ENCODE assay signal across 20 cellular contexts in genomic region chr19:46691104-46691503, GRCh38. TPM values are rescaled to one million over a fixed set of nuclear protein-coding genes. Genes with fewer than 3 reads are reported as not detected.
DNase-seq lines count a peak whose midpoint lies in the region; ATAC-seq, FAIRE-seq and TF ChIP-seq lines count a peak whose summit lies in the region.
"Had no signal": no experiment of that assay in that cellular context is flagged by ENCODE, and none has a peak within 500 bp of the region (broad histone marks: within the 10 kb centered on the region; RNA-seq: fewer than 3 reads in every experiment).

No MANE protein-coding gene starts in this region.

- in situ Hi-C loops in K562 (cut with MboI), result no loop called here

- no peaks in the 10 kb centered on the region for H3K9me3 ChIP-seq in CD4-positive, alpha-beta memory T cell (ENCODE audit: control insufficient read depth in 1 of 2, low read length in 2 of 2)
- no peaks in the 10 kb centered on the region for H3K9me3 ChIP-seq in K562 (replicated peaks; ENCODE audit: control insufficient read depth, insufficient read depth, low read depth, low read length)

- no peak overlapping the region for H3K27ac ChIP-seq in CD4-positive, alpha-beta memory T cell (ENCODE audit: low read depth, low read length)
- no peak overlapping the region for H3K27ac ChIP-seq in K562 (ENCODE audit: extremely low read depth, low read depth, low read length)
- H3K27ac ChIP-seq: C4-2B had no signal

- DNase-seq in activated CD4-positive, alpha-beta T cell treated with anti-CD3 and anti-CD28 coated beads, Interleukin-2, amount 10 ng/mL, durations not matched to agents 24 days and 14 days, result no peak
- DNase-seq in activated CD4-positive, alpha-beta T cell treated with anti-CD3 and anti-CD28 coated beads for 36 hours, result no peak
- no peak for DNase-seq in CD4-positive, alpha-beta memory T cell
- DNase-seq in K562 (ENCODE audit: extremely low read depth in 1 of 4, low spot score in 3 of 4), result peak in 1 of 4 experiments; percentile 44
- DNase-seq in stimulated activated effector memory CD8-positive, alpha-beta T cell treated with anti-CD3 and anti-CD28 coated beads, Interleukin-12 subunit alpha, Interleukin-12 subunit beta, amount 100 ng/mL, for 72 hours (ENCODE audit: low spot score in 2 of 2), result no peak
- DNase-seq in hepatic stellate cell (ENCODE audit: low spot score), result no peak
- DNase-seq in iPS-NIHi7 (ENCODE audit: extremely low spot score), result no peak
- DNase-seq: 8988T, DMS53, GF-D8, NCI-H1105, NCI-H2029 treated with DMSO at 0.1 percent for 48 hours, NCI-H226, NCI-H510A treated with DMSO at 0.1 percent for 48 hours, NCI-H748 treated with DMSO at 0.1 percent for 48 hours had no signal

- no peak overlapping the region for H3K4me3 Mint-ChIP-seq in activated CD4-positive, alpha-beta T cell treated with anti-CD3 and anti-CD28 coated beads, Interleukin-2, amount 10 ng/mL, durations not matched to agents 24 days and 14 days
- H3K4me3 Mint-ChIP-seq in activated CD4-positive, alpha-beta T cell treated with anti-CD3 and anti-CD28 coated beads for 36 hours, result no peak overlapping the region
- H3K4me3 Mint-ChIP-seq in CD4-positive, alpha-beta memory T cell, result no peak overlapping the region
- H3K4me3 Mint-ChIP-seq in stimulated activated effector memory CD8-positive, alpha-beta T cell treated with anti-CD3 and anti-CD28 coated beads, Interleukin-12 subunit alpha, Interleukin-12 subunit beta, amount 100 ng/mL, for 72 hours, result no peak overlapping the region

- no peaks in the 10 kb centered on the region for H4K20me1 ChIP-seq in K562 (replicated peaks; ENCODE audit: control insufficient read depth, insufficient read depth, low read length)

- H2AFZ ChIP-seq in K562 (ENCODE audit: low read depth, low read length), result no peak overlapping the region

- peaks cover 80% of the 10 kb centered on the region for H3K36me3 Mint-ChIP-seq in activated CD4-positive, alpha-beta T cell treated with anti-CD3 and anti-CD28 coated beads, Interleukin-2, amount 10 ng/mL, durations not matched to agents 24 days and 14 days (ENCODE audit: low read depth)
- H3K36me3 Mint-ChIP-seq in activated CD4-positive, alpha-beta T cell treated with anti-CD3 and anti-CD28 coated beads for 36 hours (ENCODE audit: low read depth), result peaks cover 62% of the 10 kb centered on the region
- peaks cover 50 to 76% of the 10 kb centered on the region in 2 donors for H3K36me3 Mint-ChIP-seq in CD4-positive, alpha-beta memory T cell
- peaks cover 100% of the 10 kb centered on the region for H3K36me3 Mint-ChIP-seq in stimulated activated effector memory CD8-positive, alpha-beta T cell treated with anti-CD3 and anti-CD28 coated beads, Interleukin-12 subunit alpha, Interleukin-12 subunit beta, amount 100 ng/mL, for 72 hours

- CTCF ChIA-PET in activated CD4-positive, alpha-beta T cell treated with anti-CD3 and anti-CD28 coated beads for 36 hours (lab: Charles Lee), result interaction anchor here (0.6 to 1.1 kb wide), 4 partner anchors 14 to 51 kb away, joined by 3 read pairs; no protein-coding TSS in a partner anchor
- CTCF ChIA-PET in CD4-positive, alpha-beta memory T cell (lab: Charles Lee; ENCODE audit: partially characterized antibody), result interaction anchor here (0.8 to 3.5 kb wide), 2 partner anchors 13 to 29 kb away, joined by 3 to 28 read pairs; no protein-coding TSS in a partner anchor
- CTCF ChIA-PET in K562 (lab: Yijun Ruan, JAX; ENCODE audit: low intra/inter-chr PET ratio), result no interaction called here

- no peaks in the 10 kb centered on the region for H3K9me1 ChIP-seq in K562 (ENCODE audit: control insufficient read depth, insufficient read depth, low read length)

- TF ChIP-seq EP300 in K562 (IDR thresholded peaks at IDR 0.05; ENCODE audit: low read length), result no peak

- H3K36me3 ChIP-seq in CD4-positive, alpha-beta memory T cell (ENCODE audit: insufficient read depth, low read length), result peaks cover 81% of the 10 kb centered on the region
- H3K36me3 ChIP-seq in K562 (ENCODE audit: control insufficient read depth, insufficient read depth, low read length), result peaks cover 84% of the 10 kb centered on the region

- TF ChIP-seq POLR2A in K562 (conservative IDR thresholded peaks at IDR 0.05), result no peak

- FAIRE-seq in K562 (lab: Jason Lieb, UNC), result no peak
- FAIRE-seq: D721Med, H54 had no signal

- POLR2A ChIA-PET in activated CD4-positive, alpha-beta T cell treated with anti-CD3 and anti-CD28 coated beads for 36 hours (lab: Charles Lee), result no interaction called here
- POLR2A ChIA-PET in CD4-positive, alpha-beta memory T cell (lab: Charles Lee; ENCODE audit: partially characterized antibody), result interaction anchor here (1.2 kb wide), 1 partner anchor 9 kb away, joined by 3 read pairs; no protein-coding TSS in a partner anchor
- POLR2A ChIA-PET in K562 (lab: Yijun Ruan, JAX), result interaction anchor here (0.6 to 0.8 kb wide), 3 partner anchors 12 to 500 kb away, joined by 3 to 4 read pairs (median 4); no protein-coding TSS in a partner anchor

- H3K27me3 ChIP-seq in CD4-positive, alpha-beta memory T cell (ENCODE audit: insufficient read depth, low read length), result no peaks in the 10 kb centered on the region
- no peaks in the 10 kb centered on the region for H3K27me3 ChIP-seq in K562 (ENCODE audit: control insufficient read depth in 2 of 2, insufficient read depth in 2 of 2, low read length in 2 of 2)

- no peak overlapping the region for H3K4me2 ChIP-seq in K562 (ENCODE audit: insufficient read depth, low read length)

- no peak for ATAC-seq in activated CD4-positive, alpha-beta T cell treated with anti-CD3 and anti-CD28 coated beads for 36 hours
- ATAC-seq in K562 (no peak), HG03135 (IDR thresholded peaks at IDR 0.05; ENCODE audit: unreplicated experiment) (no peak)
- ATAC-seq in stimulated activated effector memory CD8-positive, alpha-beta T cell treated with anti-CD3 and anti-CD28 coated beads, Interleukin-12 subunit alpha, Interleukin-12 subunit beta, amount 100 ng/mL, for 72 hours, result no peak

- 50% methylated on average over 2 of the region's 2 CpGs for WGBS in K562 (ENCODE audit: insufficient coverage, low coverage, missing lambda C conversion rate)

- no TSS peak for BruUV-seq in K562 (replicated peaks; lab: Mats Ljungman, UMichigan)

- H3K4me3 ChIP-seq in CD4-positive, alpha-beta memory T cell (ENCODE audit: low read length in 2 of 2), result no peak overlapping the region
- no peak overlapping the region for H3K4me3 ChIP-seq in K562

- peaks cover 3% of the 10 kb centered on the region for H3K4me1 Mint-ChIP-seq in activated CD4-positive, alpha-beta T cell treated with anti-CD3 and anti-CD28 coated beads, Interleukin-2, amount 10 ng/mL, durations not matched to agents 24 days and 14 days
- H3K4me1 Mint-ChIP-seq in activated CD4-positive, alpha-beta T cell treated with anti-CD3 and anti-CD28 coated beads for 36 hours, result no peaks in the 10 kb centered on the region
- no peaks in the 10 kb centered on the region for H3K4me1 Mint-ChIP-seq in CD4-positive, alpha-beta memory T cell
- H3K4me1 Mint-ChIP-seq in stimulated activated effector memory CD8-positive, alpha-beta T cell treated with anti-CD3 and anti-CD28 coated beads, Interleukin-12 subunit alpha, Interleukin-12 subunit beta, amount 100 ng/mL, for 72 hours, result peaks cover 6% of the 10 kb centered on the region

- TF ChIP-seq CTCF in K562 (IDR thresholded peaks at IDR 0.05 in 2 of 3, conservative IDR thresholded peaks at IDR 0.05 in 1 of 3; ENCODE audit: insufficient read depth in 2 of 3, low read depth in 1 of 3, low read length in 3 of 3), result no peak

- no peaks in the 10 kb centered on the region for H3K4me1 ChIP-seq in CD4-positive, alpha-beta memory T cell (ENCODE audit: insufficient read depth, low read length)
- peaks cover 0 to 4% of the 10 kb centered on the region in 2 experiments; a peak in 2 of 5 replicates for H3K4me1 ChIP-seq in K562 (replicated peaks in 1 of 2; ENCODE audit: control insufficient read depth in 2 of 2, insufficient read depth in 2 of 2, low read length in 2 of 2)

- intact Hi-C loops in activated CD4-positive, alpha-beta T cell treated with anti-CD3 and anti-CD28 coated beads, Interleukin-2, amount 10 ng/mL, durations not matched to agents 24 days and 14 days (cut with micrococcal nuclease), result no loop called here
- intact Hi-C loops in activated CD4-positive, alpha-beta T cell treated with anti-CD3 and anti-CD28 coated beads for 36 hours (cut with DNase I, micrococcal nuclease), result loop anchor here in 1 of 2 experiments (5.0 kb wide), 1 partner anchor 36 kb away; no protein-coding TSS in a partner anchor
- intact Hi-C loops in CD4-positive, alpha-beta memory T cell (cut with micrococcal nuclease), result no loop called here
- intact Hi-C loops in K562 (cut with micrococcal nuclease), result no loop called here

- no peak for TF ChIP-seq RAD21 in K562 (CRISPR knock-in tag; conservative IDR thresholded peaks at IDR 0.05 in 1 of 2, IDR thresholded peaks at IDR 0.05 in 1 of 2)

- H3K27me3 Mint-ChIP-seq in activated CD4-positive, alpha-beta T cell treated with anti-CD3 and anti-CD28 coated beads, Interleukin-2, amount 10 ng/mL, durations not matched to agents 24 days and 14 days, result no peaks in the 10 kb centered on the region
- H3K27me3 Mint-ChIP-seq in activated CD4-positive, alpha-beta T cell treated with anti-CD3 and anti-CD28 coated beads for 36 hours, result no peaks in the 10 kb centered on the region
- H3K27me3 Mint-ChIP-seq in CD4-positive, alpha-beta memory T cell, result no peaks in the 10 kb centered on the region

- H3K9me3 Mint-ChIP-seq in activated CD4-positive, alpha-beta T cell treated with anti-CD3 and anti-CD28 coated beads, Interleukin-2, amount 10 ng/mL, durations not matched to agents 24 days and 14 days, result no peaks in the 10 kb centered on the region
- no peaks in the 10 kb centered on the region for H3K9me3 Mint-ChIP-seq in activated CD4-positive, alpha-beta T cell treated with anti-CD3 and anti-CD28 coated beads for 36 hours (ENCODE audit: low read depth)
- H3K9me3 Mint-ChIP-seq in CD4-positive, alpha-beta memory T cell, result no peaks in the 10 kb centered on the region
- H3K9me3 Mint-ChIP-seq in stimulated activated effector memory CD8-positive, alpha-beta T cell treated with anti-CD3 and anti-CD28 coated beads, Interleukin-12 subunit alpha, Interleukin-12 subunit beta, amount 100 ng/mL, for 72 hours, result no peaks in the 10 kb centered on the region

- H3K27ac Mint-ChIP-seq in activated CD4-positive, alpha-beta T cell treated with anti-CD3 and anti-CD28 coated beads, Interleukin-2, amount 10 ng/mL, durations not matched to agents 24 days and 14 days, result peak overlapping the region; percentile 34
- no peak overlapping the region for H3K27ac Mint-ChIP-seq in activated CD4-positive, alpha-beta T cell treated with anti-CD3 and anti-CD28 coated beads for 36 hours
- H3K27ac Mint-ChIP-seq in CD4-positive, alpha-beta memory T cell, result peak overlapping the region in 5 of 7 donors; percentile 29 to 75 (median 43)
- peak overlapping the region; percentile 18 for H3K27ac Mint-ChIP-seq in stimulated activated effector memory CD8-positive, alpha-beta T cell treated with anti-CD3 and anti-CD28 coated beads, Interleukin-12 subunit alpha, Interleukin-12 subunit beta, amount 100 ng/mL, for 72 hours

- H3K79me2 ChIP-seq in K562 (ENCODE audit: control insufficient read depth, insufficient read depth, low read length), result peaks cover 5% of the 10 kb centered on the region; the same call in 1 of the 3 replicates

- no peak overlapping the region for H3K9ac ChIP-seq in K562 (ENCODE audit: insufficient read depth in 1 of 2, low read depth in 2 of 2, low read length in 2 of 2)

RNA-seq across cellular contexts. Expression of gene PRKD2, which starts 25.8 kb away (rescaled TPM):
- 89.1 and 90.5 TPM in 2 replicates for total RNA-seq in activated CD4-positive, alpha-beta T cell treated with anti-CD3 and anti-CD28 coated beads, Interleukin-2, amount 10 ng/mL, durations not matched to agents 24 days and 14 days
- total RNA-seq in activated CD4-positive, alpha-beta T cell treated with anti-CD3 and anti-CD28 coated beads for 36 hours, result 10 to 100 TPM; 76.0 to 78.3 TPM
- 100 to 1,000 TPM; 115 to 122 TPM for total RNA-seq in CD4-positive, alpha-beta memory T cell
- 10 to 100 TPM; 27.6 to 88.9 TPM for polyA plus RNA-seq in CD4-positive, alpha-beta memory T cell
- total RNA-seq in K562 (2011; cell fraction: chromatin; rRNA removed; ENCODE audit: low replicate concordance), result 31.5 and 62.0 TPM in 2 replicates
- total RNA-seq in K562 (2011; cell fraction: nucleolus; rRNA removed), result 35.2 and 35.7 TPM in 2 replicates
- total RNA-seq in K562 (2011; cell fraction: nucleoplasm; rRNA removed), result 32.3 and 33.7 TPM in 2 replicates
- total RNA-seq in K562 (2014; rRNA removed), result 29.2 and 35.1 TPM in 2 replicates
- total RNA-seq in K562 (2014; rRNA removed; fragmentation: Illumina TruSeq; extraction: Trizol), result 9.9 and 15.0 TPM in 2 replicates
- 14.9 and 19.0 TPM in 2 replicates for total RNA-seq in K562 (2015; rRNA removed; fragmentation: Illumina TruSeq; extraction: Trizol)
- 57.3 and 60.0 TPM in 2 replicates for total RNA-seq in K562 (2021)
- polyA plus RNA-seq in K562 (2011; rRNA removed), result 11.0 and 11.1 TPM in 2 replicates
- 11.6 and 24.2 TPM in 2 replicates for polyA plus RNA-seq in K562 (2011; cell fraction: cytosol; rRNA removed)
- polyA plus RNA-seq in K562 (2011; cell fraction: nucleus; rRNA removed), result 22.8 and 41.1 TPM in 2 replicates
- 36.8 and 42.8 TPM in 2 replicates for polyA plus RNA-seq in K562 (2012)
- polyA plus RNA-seq in K562 (2014; fragmentation: Illumina TruSeq; extraction: Trizol), result 23.8 and 34.1 TPM in 2 replicates
- 1 to 10 TPM; 1.8 to 4.9 TPM for polyA plus RNA-seq in K562 (2014; fragmentation: Nextera tagmentation; extraction: Ambion mirVana)
- 21.1 and 22.4 TPM in 2 replicates for polyA plus RNA-seq in K562 (2014; rRNA removed)
- 10.5 and 13.4 TPM in 2 replicates for polyA minus RNA-seq in K562 (2011; rRNA and poly(A)+ RNA removed)
- 26.9 and 30.1 TPM in 2 replicates for polyA minus RNA-seq in K562 (2011; cell fraction: cytosol; rRNA and poly(A)+ RNA removed)
- 9.0 and 10.6 TPM in 2 replicates for polyA minus RNA-seq in K562 (2011; cell fraction: nucleus; rRNA and poly(A)+ RNA removed)

RNA-seq across cellular contexts. Expression of gene DACT3, which starts 30.1 kb away (rescaled TPM):
- total RNA-seq in activated CD4-positive, alpha-beta T cell treated with anti-CD3 and anti-CD28 coated beads, Interleukin-2, amount 10 ng/mL, durations not matched to agents 24 days and 14 days, result 3.2 and 3.7 TPM in 2 replicates
- total RNA-seq in activated CD4-positive, alpha-beta T cell treated with anti-CD3 and anti-CD28 coated beads for 36 hours, result 1 to 10 TPM; 2.9 to 3.1 TPM
- total RNA-seq in CD4-positive, alpha-beta memory T cell, result not detected
- not detected for polyA plus RNA-seq in CD4-positive, alpha-beta memory T cell
- 6.5 and 10.4 TPM in 2 replicates for total RNA-seq in K562 (2011; cell fraction: chromatin; rRNA removed; ENCODE audit: low replicate concordance)
- total RNA-seq in K562 (2011; cell fraction: nucleolus; rRNA removed), result 5.1 and 6.8 TPM in 2 replicates
- total RNA-seq in K562 (2011; cell fraction: nucleoplasm; rRNA removed), result 6.0 and 8.6 TPM in 2 replicates
- total RNA-seq in K562 (2014; rRNA removed) (4.7 and 6.5 TPM in 2 replicates), K562 (2014; rRNA removed; fragmentation: Illumina TruSeq; extraction: Trizol) (2.8 TPM in 2 replicates), K562 (2015; rRNA removed; fragmentation: Illumina TruSeq; extraction: Trizol) (2.3 and 2.5 TPM in 2 replicates), K562 (2021) (5.9 and 6.5 TPM in 2 replicates)
- polyA plus RNA-seq in K562 (2011; rRNA removed) (3.3 and 3.5 TPM in 2 replicates), K562 (2014; fragmentation: Illumina TruSeq; extraction: Trizol) (4.1 and 4.2 TPM in 2 replicates), K562 (2014; fragmentation: Nextera tagmentation; extraction: Ambion mirVana) (under 1 TPM; 0.67 to 0.83 TPM), K562 (2014; rRNA removed) (3.3 and 5.1 TPM in 2 replicates)
- polyA plus RNA-seq in K562 (2011; cell fraction: cytosol; rRNA removed), result 3.0 and 6.0 TPM in 2 replicates
- 3.7 and 5.0 TPM in 2 replicates for polyA plus RNA-seq in K562 (2011; cell fraction: nucleus; rRNA removed)
- polyA plus RNA-seq in K562 (2012), result 1.3 and 2.1 TPM in 2 replicates
- polyA minus RNA-seq in K562 (2011; rRNA and poly(A)+ RNA removed), result 1.9 and 3.0 TPM in 2 replicates
- 2.0 and 2.5 TPM in 2 replicates for polyA minus RNA-seq in K562 (2011; cell fraction: cytosol; rRNA and poly(A)+ RNA removed)
- polyA minus RNA-seq in K562 (2011; cell fraction: nucleus; rRNA and poly(A)+ RNA removed), result 0.67 and 1.1 TPM in 2 replicates

RNA-seq across cellular contexts. Expression of gene FKRP, which starts 54.8 kb away (rescaled TPM):
- total RNA-seq in activated CD4-positive, alpha-beta T cell treated with anti-CD3 and anti-CD28 coated beads, Interleukin-2, amount 10 ng/mL, durations not matched to agents 24 days and 14 days, result 20.8 and 21.4 TPM in 2 replicates
- 10 to 100 TPM; 12.1 to 16.2 TPM for total RNA-seq in activated CD4-positive, alpha-beta T cell treated with anti-CD3 and anti-CD28 coated beads for 36 hours
- total RNA-seq in CD4-positive, alpha-beta memory T cell, result 10 to 100 TPM; 24.4 to 28.9 TPM
- 1 to 10 TPM; 3.0 to 5.7 TPM for polyA plus RNA-seq in CD4-positive, alpha-beta memory T cell
- total RNA-seq in K562 (2011; cell fraction: chromatin; rRNA removed; ENCODE audit: low replicate concordance), result 36.3 and 57.4 TPM in 2 replicates
- total RNA-seq in K562 (2011; cell fraction: nucleolus; rRNA removed), result 33.4 and 35.1 TPM in 2 replicates
- 38.6 TPM in 2 replicates for total RNA-seq in K562 (2011; cell fraction: nucleoplasm; rRNA removed)
- 8.2 and 11.3 TPM in 2 replicates for total RNA-seq in K562 (2014; rRNA removed)
- total RNA-seq in K562 (2014; rRNA removed; fragmentation: Illumina TruSeq; extraction: Trizol), result 4.9 and 5.0 TPM in 2 replicates
- 7.3 and 7.6 TPM in 2 replicates for total RNA-seq in K562 (2015; rRNA removed; fragmentation: Illumina TruSeq; extraction: Trizol)
- 11.2 and 14.9 TPM in 2 replicates for total RNA-seq in K562 (2021)
- 3.7 and 5.4 TPM in 2 replicates for polyA plus RNA-seq in K562 (2011; rRNA removed)
- polyA plus RNA-seq in K562 (2011; cell fraction: cytosol; rRNA removed), result 4.9 and 11.1 TPM in 2 replicates
- polyA plus RNA-seq in K562 (2011; cell fraction: nucleus; rRNA removed), result 12.2 and 17.7 TPM in 2 replicates
- polyA plus RNA-seq in K562 (2012), result 14.0 and 18.1 TPM in 2 replicates
- polyA plus RNA-seq in K562 (2014; fragmentation: Illumina TruSeq; extraction: Trizol), result 6.5 and 10.2 TPM in 2 replicates
- polyA plus RNA-seq in K562 (2014; fragmentation: Nextera tagmentation; extraction: Ambion mirVana), result 1 to 10 TPM in 1 of 2 experiments, under 1 TPM in 1; 0.68 to 1.1 TPM
- 15.2 and 16.1 TPM in 2 replicates for polyA plus RNA-seq in K562 (2014; rRNA removed)
- 2.7 and 5.2 TPM in 2 replicates for polyA minus RNA-seq in K562 (2011; rRNA and poly(A)+ RNA removed)
- polyA minus RNA-seq in K562 (2011; cell fraction: cytosol; rRNA and poly(A)+ RNA removed), result 3.1 and 6.5 TPM in 2 replicates
- polyA minus RNA-seq in K562 (2011; cell fraction: nucleus; rRNA and poly(A)+ RNA removed), result 4.4 and 7.3 TPM in 2 replicates

RNA-seq across cellular contexts. Expression of gene GNG8, which starts 55.1 kb away (rescaled TPM):
- total RNA-seq in activated CD4-positive, alpha-beta T cell treated with anti-CD3 and anti-CD28 coated beads, Interleukin-2, amount 10 ng/mL, durations not matched to agents 24 days and 14 days, result 13.3 and 14.1 TPM in 2 replicates
- total RNA-seq in activated CD4-positive, alpha-beta T cell treated with anti-CD3 and anti-CD28 coated beads for 36 hours, result 10 to 100 TPM; 13.8 to 17.4 TPM
- not detected for total RNA-seq in CD4-positive, alpha-beta memory T cell
- not detected for polyA plus RNA-seq in CD4-positive, alpha-beta memory T cell
- not detected in 2 replicates for total RNA-seq in K562 (2011; cell fraction: chromatin; rRNA removed; ENCODE audit: low replicate concordance)
- total RNA-seq in K562 (2011; cell fraction: nucleolus; rRNA removed), result not detected in 2 replicates
- not detected in 2 replicates for total RNA-seq in K562 (2011; cell fraction: nucleoplasm; rRNA removed)
- total RNA-seq in K562 (2014; rRNA removed) (not detected in 2 replicates), K562 (2014; rRNA removed; fragmentation: Illumina TruSeq; extraction: Trizol) (not detected in 2 replicates), K562 (2015; rRNA removed; fragmentation: Illumina TruSeq; extraction: Trizol) (not detected in 2 replicates), K562 (2021) (not detected in 2 replicates)
- polyA plus RNA-seq in K562 (2011; rRNA removed) (not detected in 2 replicates), K562 (2014; fragmentation: Illumina TruSeq; extraction: Trizol) (not detected in 2 replicates), K562 (2014; fragmentation: Nextera tagmentation; extraction: Ambion mirVana) (1 to 10 TPM in 1 of 2 experiments, not detected in 1; 1.3 TPM), K562 (2014; rRNA removed) (not detected in 2 replicates)
- not detected in 2 replicates for polyA plus RNA-seq in K562 (2011; cell fraction: cytosol; rRNA removed)
- not detected in 2 replicates for polyA plus RNA-seq in K562 (2011; cell fraction: nucleus; rRNA removed)
- polyA plus RNA-seq in K562 (2012), result not detected in 2 replicates
- polyA minus RNA-seq in K562 (2011; rRNA and poly(A)+ RNA removed), result not detected in 2 replicates
- not detected in 2 replicates for polyA minus RNA-seq in K562 (2011; cell fraction: cytosol; rRNA and poly(A)+ RNA removed)
- polyA minus RNA-seq in K562 (2011; cell fraction: nucleus; rRNA and poly(A)+ RNA removed), result not detected in 2 replicates
- total RNA-seq: HT1080 had no signal

RNA-seq across cellular contexts. Expression of gene STRN4, which starts 55.1 kb away (rescaled TPM):
- total RNA-seq in activated CD4-positive, alpha-beta T cell treated with anti-CD3 and anti-CD28 coated beads, Interleukin-2, amount 10 ng/mL, durations not matched to agents 24 days and 14 days, result 101 and 107 TPM in 2 replicates
- 10 to 100 TPM; 56.4 to 56.8 TPM for total RNA-seq in activated CD4-positive, alpha-beta T cell treated with anti-CD3 and anti-CD28 coated beads for 36 hours
- total RNA-seq in CD4-positive, alpha-beta memory T cell, result 10 to 100 TPM; 81.2 to 88.8 TPM
- 10 to 100 TPM; 13.9 to 23.0 TPM for polyA plus RNA-seq in CD4-positive, alpha-beta memory T cell
- total RNA-seq in K562 (2011; cell fraction: chromatin; rRNA removed; ENCODE audit: low replicate concordance), result 149 and 335 TPM in 2 replicates
- 167 and 175 TPM in 2 replicates for total RNA-seq in K562 (2011; cell fraction: nucleolus; rRNA removed)
- total RNA-seq in K562 (2011; cell fraction: nucleoplasm; rRNA removed), result 137 and 163 TPM in 2 replicates
- 66.9 and 71.0 TPM in 2 replicates for total RNA-seq in K562 (2014; rRNA removed)
- 18.0 and 21.6 TPM in 2 replicates for total RNA-seq in K562 (2014; rRNA removed; fragmentation: Illumina TruSeq; extraction: Trizol)
- 36.9 and 39.2 TPM in 2 replicates for total RNA-seq in K562 (2015; rRNA removed; fragmentation: Illumina TruSeq; extraction: Trizol)
- total RNA-seq in K562 (2021), result 79.2 and 82.7 TPM in 2 replicates
- 42.8 and 60.4 TPM in 2 replicates for polyA plus RNA-seq in K562 (2011; rRNA removed)
- 74.0 and 145 TPM in 2 replicates for polyA plus RNA-seq in K562 (2011; cell fraction: cytosol; rRNA removed)
- polyA plus RNA-seq in K562 (2011; cell fraction: nucleus; rRNA removed), result 204 and 318 TPM in 2 replicates
- polyA plus RNA-seq in K562 (2012), result 52.1 and 70.7 TPM in 2 replicates
- 34.8 and 63.9 TPM in 2 replicates for polyA plus RNA-seq in K562 (2014; fragmentation: Illumina TruSeq; extraction: Trizol)
- polyA plus RNA-seq in K562 (2014; fragmentation: Nextera tagmentation; extraction: Ambion mirVana), result 1 to 10 TPM in 1 of 2 experiments, under 1 TPM in 1; 0.62 to 1.7 TPM
- 81.4 and 83.7 TPM in 2 replicates for polyA plus RNA-seq in K562 (2014; rRNA removed)
- polyA minus RNA-seq in K562 (2011; rRNA and poly(A)+ RNA removed), result 37.1 and 38.4 TPM in 2 replicates
- polyA minus RNA-seq in K562 (2011; cell fraction: cytosol; rRNA and poly(A)+ RNA removed), result 49.1 and 68.4 TPM in 2 replicates
- 61.9 and 64.6 TPM in 2 replicates for polyA minus RNA-seq in K562 (2011; cell fraction: nucleus; rRNA and poly(A)+ RNA removed)
